Comparison of ENCODE assay signal across 22 cellular contexts in the genomic region with DNA sequence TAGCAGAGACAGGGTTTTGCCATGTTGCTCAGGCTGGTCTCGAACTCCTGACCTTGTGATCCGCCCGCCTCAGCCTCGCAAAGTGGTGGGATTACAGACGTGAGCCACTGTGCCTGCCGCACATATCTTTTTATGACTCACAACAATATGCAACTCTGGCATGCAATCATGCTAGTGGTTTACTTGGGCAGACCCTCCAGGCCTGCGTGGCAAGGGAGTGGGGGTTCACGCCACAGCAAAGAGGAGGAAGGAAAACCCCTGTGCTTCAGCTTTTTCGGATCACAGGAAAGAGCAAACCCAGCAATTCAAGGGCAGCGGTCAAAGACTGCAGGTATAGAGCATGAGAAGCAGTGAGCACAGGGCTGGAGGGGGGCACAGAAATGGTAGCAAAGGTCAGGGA. TPM values are rescaled to one million over a fixed set of nuclear protein-coding genes. Genes with fewer than 3 reads are reported as not detected.
DNase-seq lines count a peak whose midpoint lies in the region; ATAC-seq and TF ChIP-seq lines count a peak whose summit lies in the region.
"Had no signal": no experiment of that assay in that cellular context is flagged by ENCODE, and none has a peak within 500 bp of the region (broad histone marks: within the 10 kb centered on the region; RNA-seq: fewer than 3 reads in every experiment).

No MANE protein-coding gene starts in this region.

- no peaks in the 10 kb centered on the region for H3K27me3 Mint-ChIP-seq in activated T-cell treated with anti-CD3 and anti-CD28 coated beads, Interleukin-2, amount 50 U/mL, for 72 hours (ENCODE audit: low read depth)
- no peaks in the 10 kb centered on the region for H3K27me3 Mint-ChIP-seq in activated T-cell treated with anti-CD3 and anti-CD28 coated beads, Interleukin-2, amount 50 U/mL, for 4 hours (ENCODE audit: low read depth)
- H3K27me3 Mint-ChIP-seq in neural progenitor cell (ENCODE audit: insufficient read depth, low read depth), result peaks cover 2% of the 10 kb centered on the region
- no peaks in the 10 kb centered on the region for H3K27me3 Mint-ChIP-seq in stimulated activated naive CD8-positive, alpha-beta T cell treated with anti-CD3 and anti-CD28 coated beads, Interleukin-15, amount 100 ng/mL, for 72 hours
- H3K27me3 Mint-ChIP-seq: CD4-positive, alpha-beta T cell; IgD-negative memory B cell had no signal

- peaks cover 25% of the 10 kb centered on the region for H3K4me1 Mint-ChIP-seq in activated T-cell treated with anti-CD3 and anti-CD28 coated beads, Interleukin-2, amount 50 U/mL, for 72 hours (ENCODE audit: low read depth)
- H3K4me1 Mint-ChIP-seq in activated T-cell treated with anti-CD3 and anti-CD28 coated beads, Interleukin-2, amount 50 U/mL, for 4 hours (ENCODE audit: low read depth), result peaks cover 7% of the 10 kb centered on the region
- H3K4me1 Mint-ChIP-seq in neural progenitor cell, result no peaks in the 10 kb centered on the region
- peaks cover 41% of the 10 kb centered on the region for H3K4me1 Mint-ChIP-seq in stimulated activated naive CD8-positive, alpha-beta T cell treated with anti-CD3 and anti-CD28 coated beads, Interleukin-15, amount 100 ng/mL, for 72 hours

- H3K9ac ChIP-seq in neural progenitor cell, result no peak overlapping the region

- peaks cover 8% of the 10 kb centered on the region for H3F3A ChIP-seq in neural progenitor cell (ENCODE audit: low read depth)

- H3K4me2 ChIP-seq in neural progenitor cell, result no peak overlapping the region
- H3K4me2 ChIP-seq: PC-9 had no signal

- DNase-seq in activated T-cell treated with anti-CD3 and anti-CD28 coated beads, Interleukin-2, amount 50 U/mL, for 72 hours, result no peak
- no peak for DNase-seq in activated T-cell treated with anti-CD3 and anti-CD28 coated beads, Interleukin-2, amount 50 U/mL, for 4 hours
- DNase-seq in amniotic epithelial cell (ENCODE audit: low read depth) (peak; percentile 67), neural progenitor cell (ENCODE audit: low spot score) (no peak), cardiac septum (ENCODE audit: low spot score) (no peak), NCI-H2107 (lab: John Stamatoyannopoulos, UW) (no peak)
- peak; percentile 29 to 66 for DNase-seq in stimulated activated naive CD8-positive, alpha-beta T cell treated with anti-CD3 and anti-CD28 coated beads, Interleukin-15, amount 100 ng/mL, for 72 hours
- DNase-seq: CD4-positive, alpha-beta T cell; DMS153; H7; Kasumi-1; MG63; NCI-H1048; NCI-H1436; NCI-H1930; NCI-H2171; NCI-H526; PC-9; SIG-M5 had no signal

- H3K4me1 ChIP-seq in neural progenitor cell, result no peaks in the 10 kb centered on the region

- H3K36me3 Mint-ChIP-seq in activated T-cell treated with anti-CD3 and anti-CD28 coated beads, Interleukin-2, amount 50 U/mL, for 72 hours (ENCODE audit: insufficient read depth in 2 of 2), result peaks cover 4 to 5% of the 10 kb centered on the region in 2 donors
- H3K36me3 Mint-ChIP-seq in activated T-cell treated with anti-CD3 and anti-CD28 coated beads, Interleukin-2, amount 50 U/mL, for 4 hours (ENCODE audit: insufficient read depth), result peaks cover 38% of the 10 kb centered on the region
- H3K36me3 Mint-ChIP-seq in neural progenitor cell, result peaks cover 20% of the 10 kb centered on the region

- no peaks in the 10 kb centered on the region for H3K36me3 ChIP-seq in neural progenitor cell

- H2AFZ ChIP-seq in neural progenitor cell (replicated peaks), result no peak overlapping the region
- H2AFZ ChIP-seq: PC-9 had no signal

- H3K27ac Mint-ChIP-seq in activated T-cell treated with anti-CD3 and anti-CD28 coated beads, Interleukin-2, amount 50 U/mL, for 72 hours, result peak overlapping the region; percentile 2
- peak overlapping the region; percentile 9 for H3K27ac Mint-ChIP-seq in neural progenitor cell
- H3K27ac Mint-ChIP-seq in stimulated activated naive CD8-positive, alpha-beta T cell treated with anti-CD3 and anti-CD28 coated beads, Interleukin-15, amount 100 ng/mL, for 72 hours, result peak overlapping the region in 1 of 2 donors; percentile 43
- H3K27ac Mint-ChIP-seq: CD4-positive, alpha-beta T cell had no signal

- intact Hi-C loops in cardiac septum (cut with DNase I), result no loop called here

- no peaks in the 10 kb centered on the region for H3K9me3 ChIP-seq in neural progenitor cell (ENCODE audit: low read depth)
- H3K9me3 ChIP-seq: MG63 had no signal

- H3K4me3 Mint-ChIP-seq in activated T-cell treated with anti-CD3 and anti-CD28 coated beads, Interleukin-2, amount 50 U/mL, for 72 hours, result no peak overlapping the region
- no peak overlapping the region for H3K4me3 Mint-ChIP-seq in activated T-cell treated with anti-CD3 and anti-CD28 coated beads, Interleukin-2, amount 50 U/mL, for 4 hours
- H3K4me3 Mint-ChIP-seq in neural progenitor cell, result no peak overlapping the region
- H3K4me3 Mint-ChIP-seq in stimulated activated naive CD8-positive, alpha-beta T cell treated with anti-CD3 and anti-CD28 coated beads, Interleukin-15, amount 100 ng/mL, for 72 hours, result peak overlapping the region; percentile 1 to 34
- H3K4me3 Mint-ChIP-seq: CD4-positive, alpha-beta T cell had no signal

- H3K79me2 ChIP-seq in neural progenitor cell (ENCODE audit: low read depth), result no peaks in the 10 kb centered on the region

- no peak overlapping the region for H3K27ac ChIP-seq in neural progenitor cell
- H3K27ac ChIP-seq: PC-9, RWPE1 had no signal

- no peaks in the 10 kb centered on the region for H4K20me1 ChIP-seq in neural progenitor cell (ENCODE audit: low read depth)

- no peaks in the 10 kb centered on the region for H3K9me3 Mint-ChIP-seq in activated T-cell treated with anti-CD3 and anti-CD28 coated beads, Interleukin-2, amount 50 U/mL, for 72 hours
- no peaks in the 10 kb centered on the region for H3K9me3 Mint-ChIP-seq in activated T-cell treated with anti-CD3 and anti-CD28 coated beads, Interleukin-2, amount 50 U/mL, for 4 hours
- H3K9me3 Mint-ChIP-seq in neural progenitor cell, result no peaks in the 10 kb centered on the region
- H3K9me3 Mint-ChIP-seq in stimulated activated naive CD8-positive, alpha-beta T cell treated with anti-CD3 and anti-CD28 coated beads, Interleukin-15, amount 100 ng/mL, for 72 hours, result no peaks in the 10 kb centered on the region
- H3K9me3 Mint-ChIP-seq: CD4-positive, alpha-beta T cell; IgD-negative memory B cell had no signal

- peak; percentile 59 to 64 for ATAC-seq in activated T-cell treated with anti-CD3 and anti-CD28 coated beads, Interleukin-2, amount 50 U/mL, for 72 hours (replicated peaks in 1 of 2)
- no peak for ATAC-seq in activated T-cell treated with anti-CD3 and anti-CD28 coated beads, Interleukin-2, amount 50 U/mL, for 4 hours
- peak; percentile 81 for ATAC-seq in stimulated activated naive CD8-positive, alpha-beta T cell treated with anti-CD3 and anti-CD28 coated beads, Interleukin-15, amount 100 ng/mL, for 72 hours
- ATAC-seq in HG02759 (IDR thresholded peaks at IDR 0.05; ENCODE audit: unreplicated experiment), result no peak

- H3K27me3 ChIP-seq in neural progenitor cell, result no peaks in the 10 kb centered on the region
- H3K27me3 ChIP-seq: MG63 had no signal

- H3K4me3 ChIP-seq in neural progenitor cell, result no peak overlapping the region
- H3K4me3 ChIP-seq: MG63, PC-9 had no signal

- no peak for TF ChIP-seq CTCF in neural progenitor cell (IDR thresholded peaks at IDR 0.05)

RNA-seq across cellular contexts. Expression of a gene that starts 48.3 kb away (rescaled TPM):
- 100 to 1,000 TPM; 148 to 222 TPM for total RNA-seq in activated T-cell treated with anti-CD3 and anti-CD28 coated beads, Interleukin-2, amount 50 U/mL, for 72 hours
- total RNA-seq in activated T-cell treated with anti-CD3 and anti-CD28 coated beads, Interleukin-2, amount 50 U/mL, for 4 hours, result 100 to 1,000 TPM; 138 to 219 (median 164) TPM
- 70.4 and 81.8 TPM in 2 replicates for total RNA-seq in neural progenitor cell (ENCODE audit: low replicate concordance)
- 327 TPM for total RNA-seq in cardiac septum

Comparison
In these comparisons a context has a peak if more than half of its experiments do, and no peak if none do; other contexts are left out.
1. ATAC-seq: peak in activated T-cell treated with anti-CD3 and anti-CD28 coated beads, Interleukin-2, amount 50 U/mL, for 72 hours (2 of 2) and stimulated activated naive CD8-positive, alpha-beta T cell treated with anti-CD3 and anti-CD28 coated beads, Interleukin-15, amount 100 ng/mL, for 72 hours (single experiment); none in activated T-cell treated with anti-CD3 and anti-CD28 coated beads, Interleukin-2, amount 50 U/mL, for 4 hours (0 of 2) and HG02759 (single experiment).
2. DNase-seq: peak in amniotic epithelial cell (single experiment) and stimulated activated naive CD8-positive, alpha-beta T cell treated with anti-CD3 and anti-CD28 coated beads, Interleukin-15, amount 100 ng/mL, for 72 hours (2 of 2); none in activated T-cell treated with anti-CD3 and anti-CD28 coated beads, Interleukin-2, amount 50 U/mL, for 72 hours (0 of 2), activated T-cell treated with anti-CD3 and anti-CD28 coated beads, Interleukin-2, amount 50 U/mL, for 4 hours (single experiment), neural progenitor cell (single experiment), cardiac septum (single experiment) and NCI-H2107 (single experiment).
3. H3K4me3 Mint-ChIP-seq: peak in stimulated activated naive CD8-positive, alpha-beta T cell treated with anti-CD3 and anti-CD28 coated beads, Interleukin-15, amount 100 ng/mL, for 72 hours (2 of 2); none in activated T-cell treated with anti-CD3 and anti-CD28 coated beads, Interleukin-2, amount 50 U/mL, for 72 hours (0 of 2), activated T-cell treated with anti-CD3 and anti-CD28 coated beads, Interleukin-2, amount 50 U/mL, for 4 hours (single experiment) and neural progenitor cell (single experiment).